ENCODE assay signal across 24 cellular contexts in the genomic region with DNA sequence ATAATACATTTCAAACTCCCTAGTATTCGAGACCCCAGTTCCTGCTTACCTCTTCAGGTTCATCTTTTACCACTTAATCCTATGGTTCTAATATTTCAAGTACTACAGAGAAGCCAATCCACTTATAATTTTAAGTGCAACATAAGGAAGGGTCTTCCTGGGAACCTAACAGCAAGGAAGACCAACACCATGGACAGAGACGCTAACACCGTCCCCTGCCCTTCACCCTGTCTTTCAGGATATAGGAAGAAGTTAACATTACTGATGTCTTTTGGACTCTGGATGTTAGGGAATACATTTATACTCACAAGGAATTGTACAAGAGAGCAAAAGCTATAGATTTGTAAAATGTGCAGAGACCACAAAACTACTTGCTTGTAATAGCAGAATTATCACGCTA.
"Had no signal": no experiment of that assay in that cellular context is flagged by ENCODE, and none has a peak within 500 bp of the region (broad histone marks: within the 10 kb centered on the region; RNA-seq: fewer than 3 reads in every experiment).

No MANE protein-coding gene starts in this region.

- H3K9me3 Mint-ChIP-seq: type B pancreatic cell had no signal

- H3K36me3 Mint-ChIP-seq: stimulated activated effector memory CD8-positive, alpha-beta T cell treated with anti-CD3 and anti-CD28 coated beads, Interleukin-12 subunit alpha, Interleukin-12 subunit beta, amount 100 ng/mL, for 72 hours; stimulated activated memory B cell treated with anti-CD40 and anti-IgM and Interleukin-4, amounts not matched to agents 10 μg/mL and 1 μg/mL and 100 μg/mL, for 72 hours; type B pancreatic cell had no signal

- H3K27me3 Mint-ChIP-seq: stimulated activated memory B cell treated with anti-CD40 and anti-IgM and Interleukin-4, amounts not matched to agents 10 μg/mL and 1 μg/mL and 100 μg/mL, for 72 hours; stimulated activated naive B cell treated with anti-CD40 and anti-IgM and Interleukin-4, amounts not matched to agents 10 μg/mL and 1 μg/mL and 100 μg/mL, for 72 hours; stimulated activated naive CD8-positive, alpha-beta T cell treated with anti-CD3 and anti-CD28 coated beads, Interleukin-15, amount 100 ng/mL, for 72 hours; stimulated activated naive CD8-positive, alpha-beta T cell treated with anti-CD3 and anti-CD28 coated beads, Interleukin-15, Interleukin-2, amounts not matched to agents 100 ng/mL and 50 ng/mL, for 24 hours had no signal

- DNase-seq: stimulated activated CD4-positive, alpha-beta T cell treated with anti-CD3 and anti-CD28 coated beads, Interleukin-2, amount 100 ng/mL, for 48 hours; stimulated activated CD4-positive, alpha-beta T cell treated with anti-CD3 and anti-CD28 coated beads, Interleukin-4, amount 100 ng/mL, for 1 hour; stimulated activated CD4-positive, alpha-beta T cell treated with anti-CD3 and anti-CD28 coated beads, Interleukin-4, amount 100 ng/mL, for 24 hours; stimulated activated CD4-positive, alpha-beta T cell treated with anti-CD3 and anti-CD28 coated beads, Interleukin-4, amount 100 ng/mL, for 4 hours; stimulated activated CD8-positive, alpha-beta memory T cell treated with anti-CD3 and anti-CD28 coated beads, Interleukin-4, amount 100 ng/mL, for 48 hours; stimulated activated naive B cell treated with anti-CD40 and anti-IgM and Interleukin-4, amounts not matched to agents 10 μg/mL and 1 μg/mL and 100 μg/mL, for 72 hours; stimulated activated naive CD4-positive, alpha-beta T cell; stimulated activated naive CD4-positive, alpha-beta T cell treated with Interleukin-2 at 50 U/mL for 16 hours; stimulated activated naive CD8-positive, alpha-beta T cell treated with anti-CD3 and anti-CD28 coated beads, Interleukin-15, amount 100 ng/mL, for 72 hours; stimulated activated naive CD8-positive, alpha-beta T cell treated with anti-CD3 and anti-CD28 coated beads, Interleukin-15, Interleukin-2, amounts not matched to agents 100 U/mL and 50 U/mL, for 24 hours; stomach; substantia nigra; testis; thyroid gland; tibial artery; transverse colon; trophoblast cell; upper lobe of left lung; upper lobe of right lung; uterus had no signal

- ATAC-seq: stimulated activated effector memory CD8-positive, alpha-beta T cell treated with anti-CD3 and anti-CD28 coated beads, Interleukin-12 subunit alpha, Interleukin-12 subunit beta, amount 100 ng/mL, for 72 hours; stimulated activated memory B cell treated with anti-CD40 and anti-IgM and Interleukin-4, amounts not matched to agents 10 μg/mL and 1 μg/mL and 100 μg/mL, for 72 hours; stimulated activated naive B cell treated with anti-CD40 and anti-IgM and Interleukin-4, amounts not matched to agents 10 μg/mL and 1 μg/mL and 100 μg/mL, for 72 hours; stimulated activated naive CD8-positive, alpha-beta T cell treated with anti-CD3 and anti-CD28 coated beads, Interleukin-15, amount 100 ng/mL, for 72 hours; stimulated activated naive CD8-positive, alpha-beta T cell treated with anti-CD3 and anti-CD28 coated beads, Interleukin-15, Interleukin-2, amounts not matched to agents 100 U/mL and 50 U/mL, for 24 hours; upper lobe of right lung had no signal

- H3K27ac Mint-ChIP-seq: stimulated activated effector memory CD8-positive, alpha-beta T cell treated with anti-CD3 and anti-CD28 coated beads, Interleukin-12 subunit alpha, Interleukin-12 subunit beta, amount 100 ng/mL, for 72 hours; stimulated activated memory B cell treated with anti-CD40 and anti-IgM and Interleukin-4, amounts not matched to agents 10 μg/mL and 1 μg/mL and 100 μg/mL, for 72 hours; stimulated activated naive B cell treated with anti-CD40 and anti-IgM and Interleukin-4, amounts not matched to agents 10 μg/mL and 1 μg/mL and 100 μg/mL, for 72 hours; stimulated activated naive CD8-positive, alpha-beta T cell treated with anti-CD3 and anti-CD28 coated beads, Interleukin-15, amount 100 ng/mL, for 72 hours; stimulated activated naive CD8-positive, alpha-beta T cell treated with anti-CD3 and anti-CD28 coated beads, Interleukin-15, Interleukin-2, amounts not matched to agents 100 ng/mL and 50 ng/mL, for 24 hours; type B pancreatic cell had no signal

- H3K4me3 Mint-ChIP-seq: stimulated activated effector memory CD8-positive, alpha-beta T cell treated with anti-CD3 and anti-CD28 coated beads, Interleukin-12 subunit alpha, Interleukin-12 subunit beta, amount 100 ng/mL, for 72 hours; stimulated activated memory B cell treated with anti-CD40 and anti-IgM and Interleukin-4, amounts not matched to agents 10 μg/mL and 1 μg/mL and 100 μg/mL, for 72 hours; stimulated activated naive B cell treated with anti-CD40 and anti-IgM and Interleukin-4, amounts not matched to agents 10 μg/mL and 1 μg/mL and 100 μg/mL, for 72 hours; stimulated activated naive CD8-positive, alpha-beta T cell treated with anti-CD3 and anti-CD28 coated beads, Interleukin-15, amount 100 ng/mL, for 72 hours; stimulated activated naive CD8-positive, alpha-beta T cell treated with anti-CD3 and anti-CD28 coated beads, Interleukin-15, Interleukin-2, amounts not matched to agents 100 ng/mL and 50 ng/mL, for 24 hours; type B pancreatic cell had no signal

- H3K4me1 Mint-ChIP-seq: stimulated activated effector memory CD8-positive, alpha-beta T cell treated with anti-CD3 and anti-CD28 coated beads, Interleukin-12 subunit alpha, Interleukin-12 subunit beta, amount 100 ng/mL, for 72 hours; stimulated activated memory B cell treated with anti-CD40 and anti-IgM and Interleukin-4, amounts not matched to agents 10 μg/mL and 1 μg/mL and 100 μg/mL, for 72 hours; stimulated activated naive B cell treated with anti-CD40 and anti-IgM and Interleukin-4, amounts not matched to agents 10 μg/mL and 1 μg/mL and 100 μg/mL, for 72 hours; stimulated activated naive CD8-positive, alpha-beta T cell treated with anti-CD3 and anti-CD28 coated beads, Interleukin-15, amount 100 ng/mL, for 72 hours had no signal
